ENCODE assay signal across 8 cellular contexts in genomic region chr14:30621954-30622830, GRCh38. TPM values are rescaled to one million over a fixed set of nuclear protein-coding genes. Genes with fewer than 3 reads are reported as not detected.
DNase-seq lines count a peak whose midpoint lies in the region; ATAC-seq and TF ChIP-seq lines count a peak whose summit lies in the region.

Gene SCFD1 (plus strand): TSS chr14:30622319. CDS start chr14:30622339, 20 bp downstream.

- H3K4me3 ChIP-seq in BJ (ENCODE audit: low read depth, low read length), result peak within 1 kb of the TSS; percentile 69

- no peak for TF ChIP-seq CTCF in BJ (IDR thresholded peaks at IDR 0.05; ENCODE audit: insufficient read depth, low read depth, low read length)

- ATAC-seq in GM19324 (IDR thresholded peaks at IDR 0.05; ENCODE audit: low FRiP score, unreplicated experiment) (peak; percentile 96), HG03469 (IDR thresholded peaks at IDR 0.05; ENCODE audit: unreplicated experiment) (peak; percentile 74)

- CTCF ChIA-PET in BJ (lab: Yijun Ruan, JAX), result interaction anchor here (1.3 kb wide), 1 partner anchor 11 kb away, joined by 3 read pairs; no protein-coding TSS in a partner anchor

- DNase-seq in BJ (ENCODE audit: low read depth) (peak; percentile 38), NCI-H69 (lab: John Stamatoyannopoulos, UW) (peak; percentile 98), dedifferentiated amniotic fluid mesenchymal stem cell (ENCODE audit: extremely low spot score) (peak; percentile 84), left kidney (ENCODE audit: low read depth, low spot score) (peak; percentile 98)
- DNase-seq in activated CD4-positive, alpha-beta T cell treated with anti-CD3 and anti-CD28 coated beads, Interleukin-2, amount 50 U/mL, for 1 hour, result peak; percentile 91
- peak; percentile 89 for DNase-seq in stimulated activated CD4-positive, alpha-beta T cell treated with anti-CD3 and anti-CD28 coated beads, Interleukin-2, amount 100 ng/mL, for 4 hours (ENCODE audit: low read depth)

- POLR2A ChIA-PET in BJ (lab: Charles Lee), result interaction anchor here (0.9 kb wide), 1 partner anchor 32 kb away, joined by 3 read pairs; no protein-coding TSS in a partner anchor

- H3K36me3 ChIP-seq in BJ (ENCODE audit: control insufficient read depth, insufficient read depth, low read length), result peaks cover 2% of the 10 kb centered on the region; the same call in 1 of the 2 replicates

- H3K27me3 ChIP-seq in BJ (ENCODE audit: control insufficient read depth, insufficient read depth, low read length), result no peaks in the 10 kb centered on the region

RNA-seq across cellular contexts. Expression of gene SCFD1, which starts in this region (rescaled TPM):
- polyA plus RNA-seq in BJ (2011; rRNA removed), result 61.0 and 115 TPM in 2 replicates
- polyA minus RNA-seq in BJ (2011; rRNA and poly(A)+ RNA removed), result 46.1 and 46.3 TPM in 2 replicates

Comparison
In these comparisons a context has a peak if more than half of its experiments do, and no peak if none do; other contexts are left out.
1. Peak in every context shown above with its lines: DNase-seq, ATAC-seq and H3K4me3 ChIP-seq.
2. DNase-seq: peak in every context shown above with its lines; median percentile 98 in NCI-H69; 98 in left kidney; 91 in activated CD4-positive, alpha-beta T cell treated with anti-CD3 and anti-CD28 coated beads, Interleukin-2, amount 50 U/mL, for 1 hour; 89 in stimulated activated CD4-positive, alpha-beta T cell treated with anti-CD3 and anti-CD28 coated beads, Interleukin-2, amount 100 ng/mL, for 4 hours; 84 in dedifferentiated amniotic fluid mesenchymal stem cell; 38 in BJ.